In the genomic region with DNA sequence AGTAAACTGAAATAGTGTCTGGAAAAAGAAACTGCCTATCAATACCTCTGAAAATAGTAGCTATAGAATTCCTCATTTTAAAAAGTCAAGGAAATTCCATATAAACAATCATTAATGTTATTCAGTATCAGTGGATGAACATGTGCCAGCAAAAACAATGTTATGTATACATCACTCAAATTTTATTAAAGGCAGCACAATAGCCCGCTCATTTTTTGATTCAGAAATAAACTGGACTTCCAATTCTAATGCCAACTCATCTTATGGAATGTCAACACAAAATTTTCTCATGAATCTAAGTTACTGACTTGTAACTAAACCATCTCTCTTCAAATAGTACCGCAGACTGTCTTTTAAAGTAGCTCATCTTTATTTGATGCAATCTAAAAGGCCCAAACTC, we compare ENCODE assay signal across 19 cellular contexts. TPM values are rescaled to one million over a fixed set of nuclear protein-coding genes. Genes with fewer than 3 reads are reported as not detected.
DNase-seq lines count a peak whose midpoint lies in the region; ATAC-seq, FAIRE-seq and TF ChIP-seq lines count a peak whose summit lies in the region.
"Had no signal": no experiment of that assay in that cellular context is flagged by ENCODE, and none has a peak within 500 bp of the region (broad histone marks: within the 10 kb centered on the region; RNA-seq: fewer than 3 reads in every experiment).

No MANE protein-coding gene starts in this region.

- BruUV-seq in endothelial cell of umbilical vein (replicated peaks; lab: Mats Ljungman, UMichigan): no TSS peak

- dilution Hi-C loops in endothelial cell of umbilical vein (cut with MboI; ENCODE audit: extremely low pct_ligation_motif_present, low sequenced_read_pairs): no loop called here

- H3K79me2 ChIP-seq in endothelial cell of umbilical vein (ENCODE audit: control insufficient read depth, insufficient read depth, low read length): no peaks in the 10 kb centered on the region

- FAIRE-seq in endothelial cell of umbilical vein (lab: Jason Lieb, UNC): no peak
- FAIRE-seq: GM12878 had no signal

- DNase-seq in AG09309 (ENCODE audit: low read depth): peak; percentile 40
- DNase-seq in M059J (ENCODE audit: low read depth): peak; percentile 37
- peak; percentile 84 for DNase-seq in endothelial cell of umbilical vein (ENCODE audit: low read depth, low spot score)
- peak; percentile 29 for DNase-seq in mesenchymal stem cell
- DNase-seq in NCI-H524 treated with DMSO at 0.1 percent for 48 hours (lab: John Stamatoyannopoulos, UW): no peak
- DNase-seq in HuH-7 (ENCODE audit: low spot score): no peak
- no peak for DNase-seq in activated gamma-delta T cell (lab: John Stamatoyannopoulos, UW)
- DNase-seq: activated CD4-positive, alpha-beta T cell treated with anti-CD3 and anti-CD28 coated beads, Interleukin-2, amount 10 ng/mL, durations not matched to agents 7 days and 5 days; caudate nucleus; CD4-positive, alpha-beta T cell; effector CD4-positive, alpha-beta T cell; esophagus squamous epithelium; heart left ventricle; NCI-H748 treated with DMSO at 0.1 percent for 48 hours; Right ventricle myocardium superior; T-helper 1 cell; uterus had no signal

- no peak overlapping the region for H2AK5ac ChIP-seq in mesenchymal stem cell (ENCODE audit: low read length, severe bottlenecking)

- no peak for ATAC-seq in HG02885 (IDR thresholded peaks at IDR 0.05; ENCODE audit: poor library complexity, unreplicated experiment)
- ATAC-seq: GM12878 had no signal

- no peak overlapping the region for H4K91ac ChIP-seq in mesenchymal stem cell (ENCODE audit: low read length)

- H3K4me2 ChIP-seq in endothelial cell of umbilical vein (ENCODE audit: insufficient read depth, low read length): no peak overlapping the region
- H3K4me2 ChIP-seq in mesenchymal stem cell (ENCODE audit: low read length, poor library complexity, severe bottlenecking): no peak overlapping the region

- TF ChIP-seq CTCF in AG09309 (IDR thresholded peaks at IDR 0.05; ENCODE audit: control insufficient read depth, insufficient read depth, low read depth, low read length, missing control alignments) (no peak), endothelial cell of umbilical vein (IDR thresholded peaks at IDR 0.05; ENCODE audit: extremely low read depth in 1 of 2, insufficient read depth in 1 of 2, low read depth in 1 of 2, low read length in 2 of 2) (no peak)

- no peaks in the 10 kb centered on the region for H3K79me1 ChIP-seq in mesenchymal stem cell (replicated peaks; ENCODE audit: low read length, poor library complexity, severe bottlenecking)

- H3K36me3 ChIP-seq in endothelial cell of umbilical vein (ENCODE audit: control insufficient read depth in 2 of 2, extremely low read depth in 1 of 2, insufficient read depth in 2 of 2, low read length in 2 of 2) (peaks cover 2 to 12% of the 10 kb centered on the region in 2 experiments), mesenchymal stem cell (ENCODE audit: control insufficient read depth in 1 of 2, insufficient read depth in 2 of 2, low read depth in 1 of 2, low read length in 2 of 2) (peaks cover 8 to 21% of the 10 kb centered on the region in 2 experiments)

- no peaks in the 10 kb centered on the region for H4K20me1 ChIP-seq in endothelial cell of umbilical vein (replicated peaks; ENCODE audit: control insufficient read depth, extremely low read depth, insufficient read depth, low read length)

- WGBS in mesenchymal stem cell: 95% methylated on average over 2 of the region's 2 CpGs

- H2BK5ac ChIP-seq in mesenchymal stem cell (ENCODE audit: low read depth, low read length, poor library complexity, severe bottlenecking): no peak overlapping the region

- no peak overlapping the region for H2BK15ac ChIP-seq in mesenchymal stem cell (ENCODE audit: low read depth, poor library complexity, severe bottlenecking)

- H3K23ac ChIP-seq in mesenchymal stem cell (ENCODE audit: low read length in 2 of 2): no peak overlapping the region

- no peak overlapping the region for H2BK12ac ChIP-seq in mesenchymal stem cell (ENCODE audit: low read length in 2 of 2)

- H3K4me3 ChIP-seq in AG09309 (ENCODE audit: control insufficient read depth, low read depth, low read length): no peak overlapping the region
- H3K4me3 ChIP-seq in endothelial cell of umbilical vein (replicated peaks in 1 of 3; ENCODE audit: insufficient read depth in 1 of 3, low read depth in 1 of 3, low read length in 3 of 3): no peak overlapping the region
- H3K4me3 ChIP-seq in mesenchymal stem cell (ENCODE audit: insufficient read depth in 1 of 2, low read depth in 1 of 2, low read length in 2 of 2): no peak overlapping the region
- H3K4me3 ChIP-seq: esophagus squamous epithelium, GM12878, heart left ventricle, uterus had no signal

- no peaks in the 10 kb centered on the region for H3K9me1 ChIP-seq in endothelial cell of umbilical vein (replicated peaks; ENCODE audit: control insufficient read depth, extremely low read depth, insufficient read depth, low read length)

- H3K9me3 ChIP-seq in endothelial cell of umbilical vein (replicated peaks; ENCODE audit: control insufficient read depth, insufficient read depth, low read length): no peaks in the 10 kb centered on the region
- no peaks in the 10 kb centered on the region for H3K9me3 ChIP-seq in mesenchymal stem cell (ENCODE audit: control insufficient read depth, low read length)
- H3K9me3 ChIP-seq: esophagus squamous epithelium, heart left ventricle, uterus had no signal

- peaks cover 7% of the 10 kb centered on the region for H3K4me1 ChIP-seq in endothelial cell of umbilical vein (ENCODE audit: control insufficient read depth, extremely low read depth, insufficient read depth, low read length)
- peaks cover 5% of the 10 kb centered on the region for H3K4me1 ChIP-seq in mesenchymal stem cell (ENCODE audit: control insufficient read depth, insufficient read depth, low read depth, low read length)
- H3K4me1 ChIP-seq: esophagus squamous epithelium, uterus had no signal

- intact Hi-C loops in endothelial cell of umbilical vein (cut with micrococcal nuclease): loop anchor here (1.0 to 5.0 kb wide), 4 partner anchors 24 to 428 kb away; partner anchors contain the start of gene EIF2AK4

- H2AFZ ChIP-seq in endothelial cell of umbilical vein (ENCODE audit: low read depth, low read length) (no peak overlapping the region), mesenchymal stem cell (ENCODE audit: low read depth, low read length) (no peak overlapping the region)

- H3K14ac ChIP-seq in mesenchymal stem cell (ENCODE audit: low read length in 2 of 2): no peak overlapping the region

- CTCF ChIA-PET in endothelial cell of umbilical vein (lab: Charles Lee): interaction anchor here (0.6 to 16.6 kb wide), 11 partner anchors 11 to 183 kb away, joined by 3 to 379 read pairs (median 3); partner anchors contain the start of gene FSIP1

- no peak for TF ChIP-seq POLR2A in endothelial cell of umbilical vein (IDR thresholded peaks at IDR 0.05; ENCODE audit: low read depth, low read length)

- H3K9ac ChIP-seq in endothelial cell of umbilical vein (replicated peaks; ENCODE audit: extremely low read depth, insufficient read depth, low read length): no peak overlapping the region
- H3K9ac ChIP-seq in mesenchymal stem cell (ENCODE audit: low read length): no peak overlapping the region

- no peak overlapping the region for H4K8ac ChIP-seq in mesenchymal stem cell (ENCODE audit: low read length)

- no peak overlapping the region for H2BK120ac ChIP-seq in mesenchymal stem cell (ENCODE audit: low read depth, low read length)

- POLR2A ChIA-PET in endothelial cell of umbilical vein (lab: Charles Lee): interaction anchor here (0.6 to 5.3 kb wide), 6 partner anchors 19 to 157 kb away, joined by 4 to 49 read pairs (median 12); partner anchors contain the start of gene THBS1

- no peak overlapping the region for H3K4ac ChIP-seq in mesenchymal stem cell (ENCODE audit: low read depth in 1 of 2, low read length in 2 of 2)

- no peak overlapping the region for H3K18ac ChIP-seq in mesenchymal stem cell (ENCODE audit: low read depth in 1 of 2, low read length in 2 of 2)

- H3K27ac ChIP-seq in endothelial cell of umbilical vein (ENCODE audit: insufficient read depth, low read depth, low read length) (no peak overlapping the region), mesenchymal stem cell (ENCODE audit: low read length, poor library complexity, severe bottlenecking) (no peak overlapping the region)
- H3K27ac ChIP-seq: heart left ventricle had no signal

- H3K27me3 ChIP-seq in endothelial cell of umbilical vein (ENCODE audit: control insufficient read depth in 2 of 2, insufficient read depth in 2 of 2, low read length in 2 of 2): no peaks in the 10 kb centered on the region
- no peaks in the 10 kb centered on the region for H3K27me3 ChIP-seq in mesenchymal stem cell (ENCODE audit: control insufficient read depth in 1 of 2, insufficient read depth in 1 of 2, low read length in 2 of 2)
- H3K27me3 ChIP-seq: esophagus squamous epithelium, heart left ventricle, uterus had no signal

TF ChIP-seq in endothelial cell of umbilical vein, 7 proteins besides CTCF, POLR2A, EP300 and RAD21:
- no peak for TF ChIP-seq EZH2 (IDR thresholded peaks at IDR 0.05; ENCODE audit: borderline replicate concordance, low read depth, low read length, severe bottlenecking)
- no peak for TF ChIP-seq POLR2AphosphoS5 (IDR thresholded peaks at IDR 0.05; ENCODE audit: insufficient read depth, low read depth, low read length)
- TF ChIP-seq GATA2 (IDR thresholded peaks at IDR 0.05; ENCODE audit: insufficient read depth, insufficient read length, low read depth, low read length): no peak

RNA-seq across cellular contexts. Expression of gene THBS1, which starts 19.0 kb away (rescaled TPM):
- total RNA-seq in M059J (2014; rRNA removed; shearing (Covaris generic)): 3,688 and 5,591 TPM in 2 replicates
- total RNA-seq in endothelial cell of umbilical vein: 8,837 and 8,883 TPM in 2 replicates
- polyA plus RNA-seq in endothelial cell of umbilical vein: 6,148 and 6,293 TPM in 2 replicates
- 2,202 and 2,655 TPM in 2 replicates for polyA plus RNA-seq in endothelial cell of umbilical vein (2011; cell fraction: cytosol; rRNA removed)
- 17,201 and 26,660 TPM in 2 replicates for polyA plus RNA-seq in endothelial cell of umbilical vein (2011; cell fraction: nucleus; rRNA removed)
- polyA plus RNA-seq in endothelial cell of umbilical vein (2012): 3,629 and 3,767 TPM in 2 replicates
- polyA minus RNA-seq in endothelial cell of umbilical vein: 17,988 and 18,091 TPM in 2 replicates
- polyA minus RNA-seq in endothelial cell of umbilical vein (2011; cell fraction: cytosol; rRNA and poly(A)+ RNA removed): 7.8 TPM
- 23,649 and 24,248 TPM in 2 replicates for polyA minus RNA-seq in endothelial cell of umbilical vein (2011; cell fraction: nucleus; rRNA and poly(A)+ RNA removed)
- polyA plus RNA-seq in mesenchymal stem cell (2013, experiment 1 of 2): 229 TPM
- polyA plus RNA-seq in mesenchymal stem cell (2013, experiment 2 of 2): 221 TPM

Comparison
In these comparisons a context has a peak if more than half of its experiments do, and no peak if none do; other contexts are left out.
1. DNase-seq: peak in AG09309 (single experiment), M059J (single experiment), endothelial cell of umbilical vein (single experiment) and mesenchymal stem cell (single experiment); none in NCI-H524 treated with DMSO at 0.1 percent for 48 hours (single experiment), HuH-7 (single experiment) and activated gamma-delta T cell (single experiment).